ENCODE assay signal across 1 cellular context in genomic region chr1:160342953-160343869, GRCh38.
TF ChIP-seq lines count a peak whose summit lies in the region.

Gene COPA, minus strand, starts transcription at chr1:160343250. Its CDS starts 80 bp downstream, at chr1:160343170.
Gene NCSTN, plus strand, starts transcription at chr1:160343383. Its CDS starts 14 bp downstream, at chr1:160343397.

TF ChIP-seq in HEK293, 187 proteins besides CTCF, POLR2A, EP300 and RAD21 (continued from another document and continues in another):
- TF ChIP-seq ZNF610 (tag by site-specific recombination; IDR thresholded peaks at IDR 0.05; ENCODE audit: borderline replicate concordance) = 0 out of 2 replicates have a peak, but pooled peaks have one; percentile 31
- no peak for TF ChIP-seq SALL2 (tag by site-specific recombination; IDR thresholded peaks at IDR 0.05; ENCODE audit: borderline replicate concordance)
- TF ChIP-seq ZNF585B (tag by site-specific recombination; IDR thresholded peaks at IDR 0.05) = peak; percentile 32; the same call in 1 of the 2 replicates
- no peak for TF ChIP-seq ZNF48 (tag by site-specific recombination; IDR thresholded peaks at IDR 0.05)
- TF ChIP-seq, protein P1, sequence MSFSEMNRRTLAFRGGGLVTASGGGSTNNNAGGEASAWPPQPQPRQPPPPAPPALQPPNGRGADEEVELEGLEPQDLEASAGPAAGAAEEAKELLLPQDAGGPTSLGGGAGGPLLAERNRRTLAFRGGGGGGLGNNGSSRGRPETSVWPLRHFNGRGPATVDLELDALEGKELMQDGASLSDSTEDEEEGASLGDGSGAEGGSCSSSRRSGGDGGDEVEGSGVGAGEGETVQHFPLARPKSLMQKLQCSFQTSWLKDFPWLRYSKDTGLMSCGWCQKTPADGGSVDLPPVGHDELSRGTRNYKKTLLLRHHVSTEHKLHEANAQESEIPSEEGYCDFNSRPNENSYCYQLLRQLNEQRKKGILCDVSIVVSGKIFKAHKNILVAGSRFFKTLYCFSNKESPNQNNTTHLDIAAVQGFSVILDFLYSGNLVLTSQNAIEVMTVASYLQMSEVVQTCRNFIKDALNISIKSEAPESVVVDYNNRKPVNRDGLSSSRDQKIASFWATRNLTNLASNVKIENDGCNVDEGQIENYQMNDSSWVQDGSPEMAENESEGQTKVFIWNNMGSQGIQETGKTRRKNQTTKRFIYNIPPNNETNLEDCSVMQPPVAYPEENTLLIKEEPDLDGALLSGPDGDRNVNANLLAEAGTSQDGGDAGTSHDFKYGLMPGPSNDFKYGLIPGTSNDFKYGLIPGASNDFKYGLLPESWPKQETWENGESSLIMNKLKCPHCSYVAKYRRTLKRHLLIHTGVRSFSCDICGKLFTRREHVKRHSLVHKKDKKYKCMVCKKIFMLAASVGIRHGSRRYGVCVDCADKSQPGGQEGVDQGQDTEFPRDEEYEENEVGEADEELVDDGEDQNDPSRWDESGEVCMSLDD (tag by site-specific recombination; IDR thresholded peaks at IDR 0.05) = peak; percentile 93
- no peak for TF ChIP-seq BCL11B (tag by site-specific recombination; IDR thresholded peaks at IDR 0.05; ENCODE audit: low read depth)
- TF ChIP-seq TRIM28 (IDR thresholded peaks at IDR 0.05; ENCODE audit: borderline replicate concordance, low read length) = peak; percentile 61; the same call in 1 of the 2 replicates
- no peak for TF ChIP-seq ZNF529 (tag by site-specific recombination; IDR thresholded peaks at IDR 0.05; ENCODE audit: insufficient replicate concordance)
- TF ChIP-seq, protein P2, sequence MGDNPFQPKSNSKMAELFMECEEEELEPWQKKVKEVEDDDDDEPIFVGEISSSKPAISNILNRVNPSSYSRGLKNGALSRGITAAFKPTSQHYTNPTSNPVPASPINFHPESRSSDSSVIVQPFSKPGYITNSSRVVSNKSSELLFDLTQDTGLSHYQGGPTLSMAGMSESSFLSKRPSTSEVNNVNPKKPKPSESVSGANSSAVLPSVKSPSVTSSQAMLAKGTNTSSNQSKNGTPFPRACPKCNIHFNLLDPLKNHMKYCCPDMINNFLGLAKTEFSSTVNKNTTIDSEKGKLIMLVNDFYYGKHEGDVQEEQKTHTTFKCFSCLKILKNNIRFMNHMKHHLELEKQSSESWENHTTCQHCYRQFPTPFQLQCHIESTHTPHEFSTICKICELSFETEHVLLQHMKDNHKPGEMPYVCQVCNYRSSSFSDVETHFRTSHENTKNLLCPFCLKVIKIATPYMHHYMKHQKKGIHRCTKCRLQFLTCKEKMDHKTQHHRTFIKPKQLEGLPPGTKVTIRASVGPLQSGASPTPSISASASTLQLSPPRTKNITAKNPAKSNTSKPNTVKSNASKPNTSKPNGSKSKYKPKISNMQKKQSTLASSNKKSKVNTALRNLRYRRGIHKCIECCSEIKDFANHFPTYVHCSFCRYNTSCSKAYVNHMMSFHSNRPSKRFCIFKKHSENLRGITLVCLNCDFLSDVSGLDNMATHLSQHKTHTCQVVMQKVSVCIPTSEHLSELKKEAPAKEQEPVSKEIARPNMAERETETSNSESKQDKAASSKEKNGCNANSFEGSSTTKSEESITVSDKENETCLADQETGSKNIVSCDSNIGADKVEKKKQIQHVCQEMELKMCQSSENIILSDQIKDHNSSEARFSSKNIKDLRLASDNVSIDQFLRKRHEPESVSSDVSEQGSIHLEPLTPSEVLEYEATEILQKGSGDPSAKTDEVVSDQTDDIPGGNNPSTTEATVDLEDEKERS (tag by site-specific recombination; IDR thresholded peaks at IDR 0.05) = no peak
- no peak for TF ChIP-seq ATF2 (tag by site-specific recombination; IDR thresholded peaks at IDR 0.05; ENCODE audit: low read depth)
- TF ChIP-seq ZNF16 (tag by site-specific recombination; IDR thresholded peaks at IDR 0.05; ENCODE audit: low read depth) = no peak
- TF ChIP-seq ZNF112 (tag by site-specific recombination; IDR thresholded peaks at IDR 0.05) = no peak
- peak; percentile 34; the same call in 1 of the 2 replicates for TF ChIP-seq ZIC2 (tag by site-specific recombination; IDR thresholded peaks at IDR 0.05)
- no peak for TF ChIP-seq ZNF621 (tag by site-specific recombination; IDR thresholded peaks at IDR 0.05)
- peak; percentile 4; the same call in 1 of the 2 replicates for TF ChIP-seq ZNF146 (tag by site-specific recombination; IDR thresholded peaks at IDR 0.05)
- TF ChIP-seq KLF16 (tag by site-specific recombination; IDR thresholded peaks at IDR 0.05) = peak; percentile 89
- TF ChIP-seq ZNF362 (tag by site-specific recombination; IDR thresholded peaks at IDR 0.05) = 0 out of 2 replicates have a peak, but pooled peaks have one; percentile 67
- no peak for TF ChIP-seq ZNF571 (tag by site-specific recombination; IDR thresholded peaks at IDR 0.05)
- no peak for TF ChIP-seq ZNF121 (tag by site-specific recombination; IDR thresholded peaks at IDR 0.05)
- peak; percentile 29; the same call in 1 of the 2 replicates for TF ChIP-seq KLF17 (tag by site-specific recombination; IDR thresholded peaks at IDR 0.05)
- no peak for TF ChIP-seq ZNF747 (tag by site-specific recombination; IDR thresholded peaks at IDR 0.05)
- TF ChIP-seq ZBTB8A (tag by site-specific recombination; IDR thresholded peaks at IDR 0.05) = peak; percentile 42
- TF ChIP-seq ZNF623 (tag by site-specific recombination; IDR thresholded peaks at IDR 0.05) = peak; percentile 32; the same call in 1 of the 2 replicates
- TF ChIP-seq ZNF521 (tag by site-specific recombination; IDR thresholded peaks at IDR 0.05) = no peak
- TF ChIP-seq PRDM10 (tag by site-specific recombination; IDR thresholded peaks at IDR 0.05) = peak; percentile 97
- TF ChIP-seq SP3 (tag by site-specific recombination; IDR thresholded peaks at IDR 0.05) = peak; percentile 51
- TF ChIP-seq IKZF3 (tag by site-specific recombination; IDR thresholded peaks at IDR 0.05) = 0 out of 2 replicates have a peak, but pooled peaks have one; percentile 20
- no peak for TF ChIP-seq ZNF449 (tag by site-specific recombination; IDR thresholded peaks at IDR 0.05)
- TF ChIP-seq, protein P3, sequence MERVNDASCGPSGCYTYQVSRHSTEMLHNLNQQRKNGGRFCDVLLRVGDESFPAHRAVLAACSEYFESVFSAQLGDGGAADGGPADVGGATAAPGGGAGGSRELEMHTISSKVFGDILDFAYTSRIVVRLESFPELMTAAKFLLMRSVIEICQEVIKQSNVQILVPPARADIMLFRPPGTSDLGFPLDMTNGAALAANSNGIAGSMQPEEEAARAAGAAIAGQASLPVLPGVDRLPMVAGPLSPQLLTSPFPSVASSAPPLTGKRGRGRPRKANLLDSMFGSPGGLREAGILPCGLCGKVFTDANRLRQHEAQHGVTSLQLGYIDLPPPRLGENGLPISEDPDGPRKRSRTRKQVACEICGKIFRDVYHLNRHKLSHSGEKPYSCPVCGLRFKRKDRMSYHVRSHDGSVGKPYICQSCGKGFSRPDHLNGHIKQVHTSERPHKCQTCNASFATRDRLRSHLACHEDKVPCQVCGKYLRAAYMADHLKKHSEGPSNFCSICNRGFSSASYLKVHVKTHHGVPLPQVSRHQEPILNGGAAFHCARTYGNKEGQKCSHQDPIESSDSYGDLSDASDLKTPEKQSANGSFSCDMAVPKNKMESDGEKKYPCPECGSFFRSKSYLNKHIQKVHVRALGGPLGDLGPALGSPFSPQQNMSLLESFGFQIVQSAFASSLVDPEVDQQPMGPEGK (tag by site-specific recombination; IDR thresholded peaks at IDR 0.05) = peak; percentile 96
- no peak for TF ChIP-seq ZNF837 (tag by site-specific recombination; IDR thresholded peaks at IDR 0.05)
- no peak for TF ChIP-seq ZNF555 (tag by site-specific recombination; conservative IDR thresholded peaks at IDR 0.05)
- TF ChIP-seq PRDM1 (tag by site-specific recombination; IDR thresholded peaks at IDR 0.05) = peak; percentile 90
- peak; percentile 76 for TF ChIP-seq ZBTB17 (tag by site-specific recombination; IDR thresholded peaks at IDR 0.05)
- TF ChIP-seq, protein P4, sequence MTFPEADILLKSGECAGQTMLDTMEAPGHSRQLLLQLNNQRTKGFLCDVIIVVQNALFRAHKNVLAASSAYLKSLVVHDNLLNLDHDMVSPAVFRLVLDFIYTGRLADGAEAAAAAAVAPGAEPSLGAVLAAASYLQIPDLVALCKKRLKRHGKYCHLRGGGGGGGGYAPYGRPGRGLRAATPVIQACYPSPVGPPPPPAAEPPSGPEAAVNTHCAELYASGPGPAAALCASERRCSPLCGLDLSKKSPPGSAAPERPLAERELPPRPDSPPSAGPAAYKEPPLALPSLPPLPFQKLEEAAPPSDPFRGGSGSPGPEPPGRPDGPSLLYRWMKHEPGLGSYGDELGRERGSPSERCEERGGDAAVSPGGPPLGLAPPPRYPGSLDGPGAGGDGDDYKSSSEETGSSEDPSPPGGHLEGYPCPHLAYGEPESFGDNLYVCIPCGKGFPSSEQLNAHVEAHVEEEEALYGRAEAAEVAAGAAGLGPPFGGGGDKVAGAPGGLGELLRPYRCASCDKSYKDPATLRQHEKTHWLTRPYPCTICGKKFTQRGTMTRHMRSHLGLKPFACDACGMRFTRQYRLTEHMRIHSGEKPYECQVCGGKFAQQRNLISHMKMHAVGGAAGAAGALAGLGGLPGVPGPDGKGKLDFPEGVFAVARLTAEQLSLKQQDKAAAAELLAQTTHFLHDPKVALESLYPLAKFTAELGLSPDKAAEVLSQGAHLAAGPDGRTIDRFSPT (tag by site-specific recombination; IDR thresholded peaks at IDR 0.05) = no peak
- no peak for TF ChIP-seq ZNF670 (tag by site-specific recombination; IDR thresholded peaks at IDR 0.05; ENCODE audit: low read depth)
- TF ChIP-seq ZNF473 (tag by site-specific recombination; IDR thresholded peaks at IDR 0.05) = no peak
- peak; percentile 79 for TF ChIP-seq ZNF660 (tag by site-specific recombination; IDR thresholded peaks at IDR 0.05)
- TF ChIP-seq ZNF423 (tag by site-specific recombination; IDR thresholded peaks at IDR 0.05) = peak; percentile 13; the same call in 1 of the 2 replicates
- no peak for TF ChIP-seq GLI2 (tag by site-specific recombination; IDR thresholded peaks at IDR 0.05; ENCODE audit: borderline replicate concordance, low read depth)
- no peak for TF ChIP-seq ZNF792 (tag by site-specific recombination; IDR thresholded peaks at IDR 0.05)
- TF ChIP-seq ZNF239 (tag by site-specific recombination; IDR thresholded peaks at IDR 0.05) = no peak
- peak; percentile 91 for TF ChIP-seq ZNF501 (tag by site-specific recombination; IDR thresholded peaks at IDR 0.05)
- TF ChIP-seq ZNF530 (tag by site-specific recombination; IDR thresholded peaks at IDR 0.05; ENCODE audit: low read depth) = no peak
- TF ChIP-seq OSR2 (tag by site-specific recombination; IDR thresholded peaks at IDR 0.05) = peak; percentile 94
